In the genomic region with DNA sequence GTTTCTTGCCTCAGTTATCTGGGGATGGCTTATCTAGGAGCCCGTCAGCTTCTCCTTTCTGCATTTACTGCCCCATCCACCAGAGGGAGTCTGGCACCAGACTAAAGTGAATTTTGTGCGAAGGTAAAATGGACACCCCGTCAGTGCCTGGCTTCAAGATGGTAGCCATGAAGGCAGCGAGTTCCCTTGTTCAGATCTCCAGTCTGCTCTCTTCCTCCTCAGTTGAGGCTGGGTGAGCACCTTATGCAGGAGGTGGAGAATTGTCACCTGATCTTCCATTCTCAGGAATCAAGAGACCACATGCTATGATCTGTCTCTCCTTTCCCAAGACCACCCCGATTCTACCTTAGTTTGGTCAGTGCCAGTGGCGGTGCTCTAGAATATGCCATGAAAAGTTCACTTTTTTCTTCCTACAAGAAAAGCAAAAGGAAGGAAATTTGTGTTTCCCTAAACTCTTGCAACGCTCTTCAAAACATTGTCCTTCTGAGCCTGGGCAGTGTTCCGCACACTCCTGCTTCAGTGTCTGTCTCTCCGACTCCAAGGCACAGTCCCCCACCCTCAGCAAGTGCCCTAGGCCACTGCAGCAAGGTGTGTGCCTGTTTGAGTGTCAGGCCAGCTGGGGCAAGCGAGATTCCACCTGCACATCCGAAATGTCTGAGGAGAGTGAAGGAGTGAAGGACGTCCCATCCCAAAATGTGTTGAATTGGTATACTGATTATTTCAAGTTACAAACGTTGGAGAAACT, we compare ENCODE assay signal across 8 cellular contexts.
DNase-seq lines count a peak whose midpoint lies in the region; ATAC-seq and TF ChIP-seq lines count a peak whose summit lies in the region.

No MANE protein-coding gene starts in this region.

- peak; percentile 67 for TF ChIP-seq CTCF in HFF-Myc (IDR thresholded peaks at IDR 0.05; ENCODE audit: low read depth, low read length, missing control alignments)

- no peak overlapping the region for H3K4me3 ChIP-seq in HFF-Myc (replicated peaks; ENCODE audit: low read depth, low read length)

- ATAC-seq in HG03457 (IDR thresholded peaks at IDR 0.05; ENCODE audit: unreplicated experiment): no peak

- DNase-seq in activated gamma-delta T cell treated with Interleukin-2 at 50 U/mL for 16 hours: peak; percentile 14
- DNase-seq in activated gamma-delta T cell (lab: John Stamatoyannopoulos, UW): no peak
- no peak for DNase-seq in HFF-Myc (ENCODE audit: extremely low read depth, low read depth)
- peak; percentile 1 for DNase-seq in NCI-H2107 (lab: John Stamatoyannopoulos, UW)
- DNase-seq in activated CD4-positive, alpha-beta T cell treated with anti-CD3 and anti-CD28 coated beads, Interleukin-2, amount 50 U/mL, for 4 hours: peak; percentile 11 to 17
- DNase-seq in fibroblast of peridontal ligament (ENCODE audit: extremely low read depth): peak; percentile 6
- peak; percentile 47 to 48 for DNase-seq in stimulated activated CD4-positive, alpha-beta T cell treated with anti-CD3 and anti-CD28 coated beads, Interleukin-2, amount 100 ng/mL, for 24 hours

Comparison
In these comparisons a context has a peak if more than half of its experiments do, and no peak if none do; other contexts are left out.
1. DNase-seq: peak in activated gamma-delta T cell treated with Interleukin-2 at 50 U/mL for 16 hours (single experiment), NCI-H2107 (single experiment), activated CD4-positive, alpha-beta T cell treated with anti-CD3 and anti-CD28 coated beads, Interleukin-2, amount 50 U/mL, for 4 hours (2 of 2), fibroblast of peridontal ligament (single experiment) and stimulated activated CD4-positive, alpha-beta T cell treated with anti-CD3 and anti-CD28 coated beads, Interleukin-2, amount 100 ng/mL, for 24 hours (2 of 2); none in activated gamma-delta T cell (single experiment) and HFF-Myc (single experiment).